ENCODE assay signal across 1 cellular context in the genomic region with DNA sequence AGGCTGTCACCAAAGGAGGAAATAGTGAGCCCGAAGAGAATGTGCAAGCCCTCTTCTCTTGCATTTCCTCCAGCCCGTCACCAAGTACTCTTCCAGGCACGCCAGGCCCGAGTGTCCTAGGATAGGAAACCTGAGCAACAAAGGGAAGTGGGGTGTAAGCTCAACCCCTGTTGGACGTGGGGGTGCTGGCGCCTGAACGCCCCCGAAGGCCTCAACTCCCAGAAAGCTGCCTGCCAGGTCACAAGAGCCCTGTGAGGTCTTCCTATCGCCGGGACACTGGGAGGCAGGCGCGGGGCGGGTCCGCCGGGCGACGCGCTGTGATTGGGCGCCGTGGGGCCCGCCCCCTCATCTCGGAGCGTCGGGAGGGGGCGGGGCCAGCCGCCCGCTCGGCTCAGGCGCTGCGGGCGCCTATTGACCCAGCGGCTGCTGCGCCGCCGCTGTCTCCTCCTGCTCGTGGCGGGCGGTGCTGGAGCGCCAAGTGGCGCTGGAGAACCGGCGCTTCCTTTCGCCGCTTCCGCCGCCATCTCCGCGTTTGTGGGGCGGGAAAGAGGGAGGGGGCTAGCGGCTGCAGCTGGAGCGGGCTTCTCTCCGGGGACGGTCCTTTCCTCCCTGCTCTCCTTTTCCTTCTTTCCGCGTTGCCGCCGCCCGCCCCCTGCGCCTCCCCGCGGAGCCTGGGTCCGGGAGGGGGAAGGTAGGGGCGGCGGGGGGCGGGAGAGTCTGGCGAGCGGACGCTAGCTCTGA.
A peak's percentile ranks its signal among the peaks of the same experiment; 100 is the strongest.
TF ChIP-seq lines count a peak whose summit lies in the region.

No MANE protein-coding gene starts in this region.

TF ChIP-seq in GM12878, 131 proteins besides CTCF, POLR2A, EP300 and RAD21 (continued from another document and continues in another):
- TF ChIP-seq, protein P1, sequence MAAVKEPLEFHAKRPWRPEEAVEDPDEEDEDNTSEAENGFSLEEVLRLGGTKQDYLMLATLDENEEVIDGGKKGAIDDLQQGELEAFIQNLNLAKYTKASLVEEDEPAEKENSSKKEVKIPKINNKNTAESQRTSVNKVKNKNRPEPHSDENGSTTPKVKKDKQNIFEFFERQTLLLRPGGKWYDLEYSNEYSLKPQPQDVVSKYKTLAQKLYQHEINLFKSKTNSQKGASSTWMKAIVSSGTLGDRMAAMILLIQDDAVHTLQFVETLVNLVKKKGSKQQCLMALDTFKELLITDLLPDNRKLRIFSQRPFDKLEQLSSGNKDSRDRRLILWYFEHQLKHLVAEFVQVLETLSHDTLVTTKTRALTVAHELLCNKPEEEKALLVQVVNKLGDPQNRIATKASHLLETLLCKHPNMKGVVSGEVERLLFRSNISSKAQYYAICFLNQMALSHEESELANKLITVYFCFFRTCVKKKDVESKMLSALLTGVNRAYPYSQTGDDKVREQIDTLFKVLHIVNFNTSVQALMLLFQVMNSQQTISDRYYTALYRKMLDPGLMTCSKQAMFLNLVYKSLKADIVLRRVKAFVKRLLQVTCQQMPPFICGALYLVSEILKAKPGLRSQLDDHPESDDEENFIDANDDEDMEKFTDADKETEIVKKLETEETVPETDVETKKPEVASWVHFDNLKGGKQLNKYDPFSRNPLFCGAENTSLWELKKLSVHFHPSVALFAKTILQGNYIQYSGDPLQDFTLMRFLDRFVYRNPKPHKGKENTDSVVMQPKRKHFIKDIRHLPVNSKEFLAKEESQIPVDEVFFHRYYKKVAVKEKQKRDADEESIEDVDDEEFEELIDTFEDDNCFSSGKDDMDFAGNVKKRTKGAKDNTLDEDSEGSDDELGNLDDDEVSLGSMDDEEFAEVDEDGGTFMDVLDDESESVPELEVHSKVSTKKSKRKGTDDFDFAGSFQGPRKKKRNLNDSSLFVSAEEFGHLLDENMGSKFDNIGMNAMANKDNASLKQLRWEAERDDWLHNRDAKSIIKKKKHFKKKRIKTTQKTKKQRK (IDR thresholded peaks at IDR 0.05; ENCODE audit: low read depth, low read length): no peak
- TF ChIP-seq RELA (IDR thresholded peaks at IDR 0.05; ENCODE audit: borderline replicate concordance, partially characterized antibody): no peak
- TF ChIP-seq MXI1 (IDR thresholded peaks at IDR 0.05; ENCODE audit: low read depth, low read length): peak; percentile 45; the same call in 1 of the 2 replicates
- TF ChIP-seq, protein P2, sequence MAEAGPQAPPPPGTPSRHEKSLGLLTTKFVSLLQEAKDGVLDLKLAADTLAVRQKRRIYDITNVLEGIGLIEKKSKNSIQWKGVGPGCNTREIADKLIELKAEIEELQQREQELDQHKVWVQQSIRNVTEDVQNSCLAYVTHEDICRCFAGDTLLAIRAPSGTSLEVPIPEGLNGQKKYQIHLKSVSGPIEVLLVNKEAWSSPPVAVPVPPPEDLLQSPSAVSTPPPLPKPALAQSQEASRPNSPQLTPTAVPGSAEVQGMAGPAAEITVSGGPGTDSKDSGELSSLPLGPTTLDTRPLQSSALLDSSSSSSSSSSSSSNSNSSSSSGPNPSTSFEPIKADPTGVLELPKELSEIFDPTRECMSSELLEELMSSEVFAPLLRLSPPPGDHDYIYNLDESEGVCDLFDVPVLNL (IDR thresholded peaks at IDR 0.05; ENCODE audit: low read depth, low read length): no peak
- no peak for TF ChIP-seq RAD51 (IDR thresholded peaks at IDR 0.05)
- peak in 1 of 2 experiments; percentile 69; a peak in 2 of 3 replicates for TF ChIP-seq EGR1 (IDR thresholded peaks at IDR 0.05; ENCODE audit: borderline replicate concordance in 1 of 2, low read depth in 2 of 2, low read length in 2 of 2)
- no peak for TF ChIP-seq SMAD5 (IDR thresholded peaks at IDR 0.05; ENCODE audit: low read depth)
- TF ChIP-seq SIX5 (IDR thresholded peaks at IDR 0.05; ENCODE audit: low read depth, low read length, severe bottlenecking): no peak
- no peak for TF ChIP-seq FOS (IDR thresholded peaks at IDR 0.05; ENCODE audit: borderline replicate concordance, extremely low read depth, insufficient read length)
- no peak for TF ChIP-seq NR2C2 (IDR thresholded peaks at IDR 0.05; ENCODE audit: borderline replicate concordance, control insufficient read depth, insufficient read length, low read depth)
- TF ChIP-seq, protein P3, sequence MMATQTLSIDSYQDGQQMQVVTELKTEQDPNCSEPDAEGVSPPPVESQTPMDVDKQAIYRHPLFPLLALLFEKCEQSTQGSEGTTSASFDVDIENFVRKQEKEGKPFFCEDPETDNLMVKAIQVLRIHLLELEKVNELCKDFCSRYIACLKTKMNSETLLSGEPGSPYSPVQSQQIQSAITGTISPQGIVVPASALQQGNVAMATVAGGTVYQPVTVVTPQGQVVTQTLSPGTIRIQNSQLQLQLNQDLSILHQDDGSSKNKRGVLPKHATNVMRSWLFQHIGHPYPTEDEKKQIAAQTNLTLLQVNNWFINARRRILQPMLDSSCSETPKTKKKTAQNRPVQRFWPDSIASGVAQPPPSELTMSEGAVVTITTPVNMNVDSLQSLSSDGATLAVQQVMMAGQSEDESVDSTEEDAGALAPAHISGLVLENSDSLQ (IDR thresholded peaks at IDR 0.05): no peak; the same call in 1 of the 2 replicates
- TF ChIP-seq BACH1 (IDR thresholded peaks at IDR 0.05; ENCODE audit: borderline replicate concordance): no peak; the same call in 1 of the 2 replicates
- TF ChIP-seq SMAD1 (IDR thresholded peaks at IDR 0.05; ENCODE audit: low read depth, partially characterized antibody): no peak
- TF ChIP-seq STAT3 (IDR thresholded peaks at IDR 0.05; ENCODE audit: low read depth, low read length): no peak
- no peak for TF ChIP-seq GABPA (IDR thresholded peaks at IDR 0.05; ENCODE audit: low read depth)
- TF ChIP-seq ZNF622 (IDR thresholded peaks at IDR 0.05): no peak
- peak in 1 of 2 experiments; percentile 63; a peak in 1 of 4 replicates for TF ChIP-seq IKZF2 (IDR thresholded peaks at IDR 0.05)
- TF ChIP-seq RFX5 (IDR thresholded peaks at IDR 0.05; ENCODE audit: low read depth, low read length): no peak
- no peak for TF ChIP-seq BRCA1 (IDR thresholded peaks at IDR 0.05; ENCODE audit: low read depth, low read length)
- no peak for TF ChIP-seq HDAC2 (IDR thresholded peaks at IDR 0.05)
- no peak for TF ChIP-seq SMARCA5 (IDR thresholded peaks at IDR 0.05)
- TF ChIP-seq MYC (IDR thresholded peaks at IDR 0.05; ENCODE audit: insufficient read depth, insufficient read length, insufficient replicate concordance, low read length, severe bottlenecking): no peak
- TF ChIP-seq, protein P4, sequence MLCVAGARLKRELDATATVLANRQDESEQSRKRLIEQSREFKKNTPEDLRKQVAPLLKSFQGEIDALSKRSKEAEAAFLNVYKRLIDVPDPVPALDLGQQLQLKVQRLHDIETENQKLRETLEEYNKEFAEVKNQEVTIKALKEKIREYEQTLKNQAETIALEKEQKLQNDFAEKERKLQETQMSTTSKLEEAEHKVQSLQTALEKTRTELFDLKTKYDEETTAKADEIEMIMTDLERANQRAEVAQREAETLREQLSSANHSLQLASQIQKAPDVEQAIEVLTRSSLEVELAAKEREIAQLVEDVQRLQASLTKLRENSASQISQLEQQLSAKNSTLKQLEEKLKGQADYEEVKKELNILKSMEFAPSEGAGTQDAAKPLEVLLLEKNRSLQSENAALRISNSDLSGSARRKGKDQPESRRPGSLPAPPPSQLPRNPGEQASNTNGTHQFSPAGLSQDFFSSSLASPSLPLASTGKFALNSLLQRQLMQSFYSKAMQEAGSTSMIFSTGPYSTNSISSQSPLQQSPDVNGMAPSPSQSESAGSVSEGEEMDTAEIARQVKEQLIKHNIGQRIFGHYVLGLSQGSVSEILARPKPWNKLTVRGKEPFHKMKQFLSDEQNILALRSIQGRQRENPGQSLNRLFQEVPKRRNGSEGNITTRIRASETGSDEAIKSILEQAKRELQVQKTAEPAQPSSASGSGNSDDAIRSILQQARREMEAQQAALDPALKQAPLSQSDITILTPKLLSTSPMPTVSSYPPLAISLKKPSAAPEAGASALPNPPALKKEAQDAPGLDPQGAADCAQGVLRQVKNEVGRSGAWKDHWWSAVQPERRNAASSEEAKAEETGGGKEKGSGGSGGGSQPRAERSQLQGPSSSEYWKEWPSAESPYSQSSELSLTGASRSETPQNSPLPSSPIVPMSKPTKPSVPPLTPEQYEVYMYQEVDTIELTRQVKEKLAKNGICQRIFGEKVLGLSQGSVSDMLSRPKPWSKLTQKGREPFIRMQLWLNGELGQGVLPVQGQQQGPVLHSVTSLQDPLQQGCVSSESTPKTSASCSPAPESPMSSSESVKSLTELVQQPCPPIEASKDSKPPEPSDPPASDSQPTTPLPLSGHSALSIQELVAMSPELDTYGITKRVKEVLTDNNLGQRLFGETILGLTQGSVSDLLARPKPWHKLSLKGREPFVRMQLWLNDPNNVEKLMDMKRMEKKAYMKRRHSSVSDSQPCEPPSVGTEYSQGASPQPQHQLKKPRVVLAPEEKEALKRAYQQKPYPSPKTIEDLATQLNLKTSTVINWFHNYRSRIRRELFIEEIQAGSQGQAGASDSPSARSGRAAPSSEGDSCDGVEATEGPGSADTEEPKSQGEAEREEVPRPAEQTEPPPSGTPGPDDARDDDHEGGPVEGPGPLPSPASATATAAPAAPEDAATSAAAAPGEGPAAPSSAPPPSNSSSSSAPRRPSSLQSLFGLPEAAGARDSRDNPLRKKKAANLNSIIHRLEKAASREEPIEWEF (IDR thresholded peaks at IDR 0.05; ENCODE audit: insufficient replicate concordance, low read depth, low read length): no peak
- TF ChIP-seq RCOR1 (conservative IDR thresholded peaks at IDR 0.05; ENCODE audit: low read depth, low read length): 0 out of 2 replicates have a peak, but pooled peaks have one; percentile 29
- peak; percentile 9 for TF ChIP-seq KLF5 (IDR thresholded peaks at IDR 0.05; ENCODE audit: partially characterized antibody)
- TF ChIP-seq MTA3 (IDR thresholded peaks at IDR 0.05; ENCODE audit: borderline replicate concordance, low read length): no peak
- TF ChIP-seq MEF2B (IDR thresholded peaks at IDR 0.05; ENCODE audit: partially characterized antibody, poor library complexity, severe bottlenecking): no peak
- no peak for TF ChIP-seq MYB (IDR thresholded peaks at IDR 0.05; ENCODE audit: borderline replicate concordance, low read depth, low read length)
- no peak for TF ChIP-seq HDAC6 (IDR thresholded peaks at IDR 0.05; ENCODE audit: unreplicated experiment)
- TF ChIP-seq HDGF (IDR thresholded peaks at IDR 0.05): no peak
- TF ChIP-seq MEF2A (IDR thresholded peaks at IDR 0.05; ENCODE audit: insufficient read depth, low read depth, low read length): no peak
- no peak for TF ChIP-seq CEBPB (IDR thresholded peaks at IDR 0.05; ENCODE audit: borderline replicate concordance in 1 of 2, low read depth in 2 of 2, low read length in 2 of 2)
- TF ChIP-seq KAT2A (conservative IDR thresholded peaks at IDR 0.05; ENCODE audit: control insufficient read depth, low read depth, low read length): no peak
- TF ChIP-seq, protein P5, sequence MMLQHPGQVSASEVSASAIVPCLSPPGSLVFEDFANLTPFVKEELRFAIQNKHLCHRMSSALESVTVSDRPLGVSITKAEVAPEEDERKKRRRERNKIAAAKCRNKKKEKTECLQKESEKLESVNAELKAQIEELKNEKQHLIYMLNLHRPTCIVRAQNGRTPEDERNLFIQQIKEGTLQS (IDR thresholded peaks at IDR 0.05; ENCODE audit: borderline replicate concordance, extremely low read depth, low read depth, low read length): no peak
- TF ChIP-seq TBL1XR1 (IDR thresholded peaks at IDR 0.05; ENCODE audit: low read depth, low read length): no peak
- TF ChIP-seq, protein P6, sequence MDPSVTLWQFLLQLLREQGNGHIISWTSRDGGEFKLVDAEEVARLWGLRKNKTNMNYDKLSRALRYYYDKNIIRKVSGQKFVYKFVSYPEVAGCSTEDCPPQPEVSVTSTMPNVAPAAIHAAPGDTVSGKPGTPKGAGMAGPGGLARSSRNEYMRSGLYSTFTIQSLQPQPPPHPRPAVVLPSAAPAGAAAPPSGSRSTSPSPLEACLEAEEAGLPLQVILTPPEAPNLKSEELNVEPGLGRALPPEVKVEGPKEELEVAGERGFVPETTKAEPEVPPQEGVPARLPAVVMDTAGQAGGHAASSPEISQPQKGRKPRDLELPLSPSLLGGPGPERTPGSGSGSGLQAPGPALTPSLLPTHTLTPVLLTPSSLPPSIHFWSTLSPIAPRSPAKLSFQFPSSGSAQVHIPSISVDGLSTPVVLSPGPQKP (IDR thresholded peaks at IDR 0.05; ENCODE audit: low read depth, low read length): peak; percentile 57; the same call in 1 of the 2 replicates
- TF ChIP-seq ASH2L (IDR thresholded peaks at IDR 0.05; ENCODE audit: borderline replicate concordance, low read depth): no peak
- TF ChIP-seq CREB1 (IDR thresholded peaks at IDR 0.05; ENCODE audit: low read depth): no peak
- TF ChIP-seq TCF12 (IDR thresholded peaks at IDR 0.05; ENCODE audit: low read depth, low read length): no peak
- TF ChIP-seq, protein P7, sequence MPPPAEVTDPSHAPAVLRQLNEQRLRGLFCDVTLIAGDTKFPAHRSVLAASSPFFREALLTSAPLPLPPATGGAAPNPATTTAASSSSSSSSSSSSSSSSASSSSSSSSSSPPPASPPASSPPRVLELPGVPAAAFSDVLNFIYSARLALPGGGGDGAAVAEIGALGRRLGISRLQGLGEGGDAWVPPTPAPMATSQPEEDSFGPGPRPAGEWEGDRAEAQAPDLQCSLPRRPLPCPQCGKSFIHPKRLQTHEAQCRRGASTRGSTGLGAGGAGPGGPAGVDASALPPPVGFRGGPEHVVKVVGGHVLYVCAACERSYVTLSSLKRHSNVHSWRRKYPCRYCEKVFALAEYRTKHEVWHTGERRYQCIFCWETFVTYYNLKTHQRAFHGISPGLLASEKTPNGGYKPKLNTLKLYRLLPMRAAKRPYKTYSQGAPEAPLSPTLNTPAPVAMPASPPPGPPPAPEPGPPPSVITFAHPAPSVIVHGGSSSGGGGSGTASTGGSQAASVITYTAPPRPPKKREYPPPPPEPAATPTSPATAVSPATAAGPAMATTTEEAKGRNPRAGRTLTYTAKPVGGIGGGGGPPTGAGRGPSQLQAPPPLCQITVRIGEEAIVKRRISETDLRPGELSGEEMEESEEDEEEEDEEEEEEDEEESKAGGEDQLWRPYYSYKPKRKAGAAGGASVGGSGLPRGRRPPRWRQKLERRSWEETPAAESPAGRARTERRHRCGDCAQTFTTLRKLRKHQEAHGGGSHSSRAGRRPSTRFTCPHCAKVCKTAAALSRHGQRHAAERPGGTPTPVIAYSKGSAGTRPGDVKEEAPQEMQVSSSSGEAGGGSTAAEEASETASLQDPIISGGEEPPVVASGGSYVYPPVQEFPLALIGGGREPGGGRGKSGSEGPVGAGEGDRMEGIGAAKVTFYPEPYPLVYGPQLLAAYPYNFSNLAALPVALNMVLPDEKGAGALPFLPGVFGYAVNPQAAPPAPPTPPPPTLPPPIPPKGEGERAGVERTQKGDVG (CRISPR knock-in tag; IDR thresholded peaks at IDR 0.05): no peak
- peak; percentile 82; the same call in 1 of the 2 replicates for TF ChIP-seq TAF1 (IDR thresholded peaks at IDR 0.05; ENCODE audit: borderline replicate concordance, low read depth, low read length)
- peak; percentile 64 for TF ChIP-seq NR2F1 (conservative IDR thresholded peaks at IDR 0.05)
